ENCODE assay signal across 2 cellular contexts in the genomic region with DNA sequence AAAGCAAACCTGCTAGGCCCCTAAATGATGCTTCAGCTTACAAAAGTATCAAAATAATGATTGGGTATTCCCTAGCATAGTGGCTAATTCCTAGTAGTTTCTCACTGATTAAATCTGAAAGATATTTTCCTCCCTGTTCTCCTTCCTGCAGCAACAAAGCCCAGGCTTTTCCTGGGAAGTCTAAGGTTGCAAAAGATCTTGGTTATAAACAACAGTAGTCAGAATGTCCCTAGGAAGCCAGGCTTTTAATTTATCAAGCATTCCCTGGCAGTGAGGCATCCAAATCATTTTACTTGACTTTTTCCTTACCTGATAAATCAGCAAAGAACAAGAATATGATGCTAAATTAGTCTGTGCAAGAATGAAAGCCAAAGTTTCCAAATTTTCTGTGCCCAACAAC.
TF ChIP-seq lines count a peak whose summit lies in the region.

No MANE protein-coding gene starts in this region.

TF ChIP-seq in endothelial cell of umbilical vein, 7 proteins besides CTCF, POLR2A, EP300 and RAD21 (continued from another document):
- TF ChIP-seq FOS (IDR thresholded peaks at IDR 0.05; ENCODE audit: borderline replicate concordance, insufficient read depth, low read length) (no peak), POLR2AphosphoS5 (IDR thresholded peaks at IDR 0.05; ENCODE audit: insufficient read depth, low read depth, low read length) (no peak), MYC (IDR thresholded peaks at IDR 0.05; ENCODE audit: low read depth, low read length) (no peak), EZH2 (IDR thresholded peaks at IDR 0.05; ENCODE audit: borderline replicate concordance, low read depth, low read length, severe bottlenecking) (no peak), GATA2 (IDR thresholded peaks at IDR 0.05; ENCODE audit: insufficient read depth, insufficient read length, low read depth, low read length) (no peak)
TF ChIP-seq in endothelial cell of umbilical vein: peak in this region for 0.

TF ChIP-seq in neural cell, 6 proteins besides CTCF, POLR2A, EP300 and RAD21 (continued from another document):
- TF ChIP-seq, protein P1, sequence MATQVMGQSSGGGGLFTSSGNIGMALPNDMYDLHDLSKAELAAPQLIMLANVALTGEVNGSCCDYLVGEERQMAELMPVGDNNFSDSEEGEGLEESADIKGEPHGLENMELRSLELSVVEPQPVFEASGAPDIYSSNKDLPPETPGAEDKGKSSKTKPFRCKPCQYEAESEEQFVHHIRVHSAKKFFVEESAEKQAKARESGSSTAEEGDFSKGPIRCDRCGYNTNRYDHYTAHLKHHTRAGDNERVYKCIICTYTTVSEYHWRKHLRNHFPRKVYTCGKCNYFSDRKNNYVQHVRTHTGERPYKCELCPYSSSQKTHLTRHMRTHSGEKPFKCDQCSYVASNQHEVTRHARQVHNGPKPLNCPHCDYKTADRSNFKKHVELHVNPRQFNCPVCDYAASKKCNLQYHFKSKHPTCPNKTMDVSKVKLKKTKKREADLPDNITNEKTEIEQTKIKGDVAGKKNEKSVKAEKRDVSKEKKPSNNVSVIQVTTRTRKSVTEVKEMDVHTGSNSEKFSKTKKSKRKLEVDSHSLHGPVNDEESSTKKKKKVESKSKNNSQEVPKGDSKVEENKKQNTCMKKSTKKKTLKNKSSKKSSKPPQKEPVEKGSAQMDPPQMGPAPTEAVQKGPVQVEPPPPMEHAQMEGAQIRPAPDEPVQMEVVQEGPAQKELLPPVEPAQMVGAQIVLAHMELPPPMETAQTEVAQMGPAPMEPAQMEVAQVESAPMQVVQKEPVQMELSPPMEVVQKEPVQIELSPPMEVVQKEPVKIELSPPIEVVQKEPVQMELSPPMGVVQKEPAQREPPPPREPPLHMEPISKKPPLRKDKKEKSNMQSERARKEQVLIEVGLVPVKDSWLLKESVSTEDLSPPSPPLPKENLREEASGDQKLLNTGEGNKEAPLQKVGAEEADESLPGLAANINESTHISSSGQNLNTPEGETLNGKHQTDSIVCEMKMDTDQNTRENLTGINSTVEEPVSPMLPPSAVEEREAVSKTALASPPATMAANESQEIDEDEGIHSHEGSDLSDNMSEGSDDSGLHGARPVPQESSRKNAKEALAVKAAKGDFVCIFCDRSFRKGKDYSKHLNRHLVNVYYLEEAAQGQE (IDR thresholded peaks at IDR 0.05; ENCODE audit: borderline replicate concordance): peak; percentile 21
- TF ChIP-seq EZH2 (IDR thresholded peaks at IDR 0.05; ENCODE audit: borderline replicate concordance, insufficient read depth, low read length, poor library complexity, severe bottlenecking) (no peak), POLR2AphosphoS5 (IDR thresholded peaks at IDR 0.05) (peak; percentile 36)
